ENCODE assay signal across 10 cellular contexts in the genomic region with DNA sequence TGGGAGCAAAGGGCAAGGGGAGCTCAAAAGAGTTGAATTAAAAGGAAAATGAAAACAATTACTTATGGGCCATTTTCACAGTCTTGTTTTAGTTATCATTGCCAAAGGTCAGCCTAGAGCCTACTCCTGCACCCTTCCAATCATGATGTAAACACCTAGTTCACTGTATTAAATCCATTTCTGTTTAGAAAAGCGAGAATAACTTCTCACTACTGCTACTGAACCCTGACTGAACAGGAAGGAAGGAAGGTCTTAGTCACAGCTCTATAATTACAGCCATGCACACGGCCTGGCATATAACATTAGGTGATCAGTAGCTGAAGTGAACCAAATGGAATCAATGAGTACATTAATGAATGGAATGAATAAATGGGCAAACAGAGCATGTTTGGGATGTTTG.
DNase-seq lines count a peak whose midpoint lies in the region; ATAC-seq and TF ChIP-seq lines count a peak whose summit lies in the region.
"Had no signal": no experiment of that assay in that cellular context is flagged by ENCODE, and none has a peak within 500 bp of the region (broad histone marks: within the 10 kb centered on the region; RNA-seq: fewer than 3 reads in every experiment).

No MANE protein-coding gene starts in this region.

- H3K4me1 ChIP-seq in colonic mucosa = peaks cover 11% of the 10 kb centered on the region
- no peaks in the 10 kb centered on the region for H3K4me1 ChIP-seq in mesenchymal stem cell (ENCODE audit: control insufficient read depth, insufficient read depth, low read depth, low read length)
- H3K4me1 ChIP-seq: SJCRH30, testis had no signal

- H2AK5ac ChIP-seq in mesenchymal stem cell (ENCODE audit: low read length, severe bottlenecking) = no peak overlapping the region

- no peak overlapping the region for H3K14ac ChIP-seq in mesenchymal stem cell (ENCODE audit: low read length in 2 of 2)

- WGBS in mesenchymal stem cell = 41% methylated on average over 2 of the region's 2 CpGs

- H3K27ac ChIP-seq in colonic mucosa = peak overlapping the region; percentile 62
- H3K27ac ChIP-seq in mesenchymal stem cell (ENCODE audit: low read length, poor library complexity, severe bottlenecking) = no peak overlapping the region
- H3K27ac ChIP-seq: SJCRH30, testis had no signal

- no peak overlapping the region for H3K4me3 Mint-ChIP-seq in chondrocyte (ENCODE audit: unreplicated experiment)

- no peak overlapping the region for H4K91ac ChIP-seq in mesenchymal stem cell (ENCODE audit: low read length)

- peak; percentile 76 for DNase-seq in GM12865 (ENCODE audit: low read depth)
- DNase-seq in colonic mucosa = no peak
- DNase-seq in SHP77 treated with DMSO at 0.1 percent for 48 hours (lab: John Stamatoyannopoulos, UW) = no peak
- no peak for DNase-seq in chondrocyte (ENCODE audit: low spot score)
- no peak for DNase-seq in mesenchymal stem cell
- DNase-seq in NCI-H1930 (lab: John Stamatoyannopoulos, UW) = no peak
- DNase-seq: SJCRH30, testis had no signal

- no peaks in the 10 kb centered on the region for H3K36me3 Mint-ChIP-seq in chondrocyte (ENCODE audit: low read depth)

- H3K4me1 Mint-ChIP-seq in chondrocyte (ENCODE audit: low read depth) = peaks cover 11% of the 10 kb centered on the region

- peak; percentile 77 for ATAC-seq in GM19455 (IDR thresholded peaks at IDR 0.05; ENCODE audit: unreplicated experiment)
- ATAC-seq in HG03159 (IDR thresholded peaks at IDR 0.05; ENCODE audit: unreplicated experiment) = peak; percentile 79

- TF ChIP-seq CTCF in GM12865 (IDR thresholded peaks at IDR 0.05; ENCODE audit: insufficient read depth, low read depth, low read length, missing control alignments) (no peak), colonic mucosa (IDR thresholded peaks at IDR 0.05) (no peak), chondrocyte (IDR thresholded peaks at IDR 0.05) (no peak)

- no peak overlapping the region for H2BK12ac ChIP-seq in mesenchymal stem cell (ENCODE audit: low read length in 2 of 2)

- H3K4ac ChIP-seq in mesenchymal stem cell (ENCODE audit: low read depth in 1 of 2, low read length in 2 of 2) = no peak overlapping the region

- no peak overlapping the region; the same call in 1 of the 2 replicates for H3K4me3 ChIP-seq in GM12865 (ENCODE audit: low read depth, low read length)
- H3K4me3 ChIP-seq in colonic mucosa = no peak overlapping the region
- no peak overlapping the region for H3K4me3 ChIP-seq in mesenchymal stem cell (ENCODE audit: insufficient read depth in 1 of 2, low read depth in 1 of 2, low read length in 2 of 2)
- H3K4me3 ChIP-seq: SJCRH30, testis had no signal

- H3K9me3 ChIP-seq in colonic mucosa = no peaks in the 10 kb centered on the region
- H3K9me3 ChIP-seq in mesenchymal stem cell (ENCODE audit: control insufficient read depth, low read length) = no peaks in the 10 kb centered on the region
- H3K9me3 ChIP-seq: testis had no signal

- H3K36me3 ChIP-seq in colonic mucosa (no peaks in the 10 kb centered on the region), mesenchymal stem cell (ENCODE audit: control insufficient read depth in 1 of 2, insufficient read depth in 2 of 2, low read depth in 1 of 2, low read length in 2 of 2) (no peaks in the 10 kb centered on the region)
- H3K36me3 ChIP-seq: SJCRH30 had no signal

- H4K8ac ChIP-seq in mesenchymal stem cell (ENCODE audit: low read length) = no peak overlapping the region

- no peak overlapping the region for H2BK15ac ChIP-seq in mesenchymal stem cell (ENCODE audit: low read depth, poor library complexity, severe bottlenecking)

- H3K18ac ChIP-seq in mesenchymal stem cell (ENCODE audit: low read depth in 1 of 2, low read length in 2 of 2) = no peak overlapping the region

- H3K9ac ChIP-seq in colonic mucosa (ENCODE audit: low read depth in 2 of 2, low read length in 2 of 2) (no peak overlapping the region), mesenchymal stem cell (ENCODE audit: low read length) (no peak overlapping the region)

- no peak overlapping the region for H3K27ac Mint-ChIP-seq in chondrocyte (ENCODE audit: unreplicated experiment)

- no peak overlapping the region for H3K4me2 ChIP-seq in mesenchymal stem cell (ENCODE audit: low read length, poor library complexity, severe bottlenecking)

- no peak overlapping the region for H3K23ac ChIP-seq in mesenchymal stem cell (ENCODE audit: low read length in 2 of 2)

- no peak overlapping the region for H2BK120ac ChIP-seq in mesenchymal stem cell (ENCODE audit: low read depth, low read length)

- H2BK5ac ChIP-seq in mesenchymal stem cell (ENCODE audit: low read depth, low read length, poor library complexity, severe bottlenecking) = no peak overlapping the region

- H3K27me3 Mint-ChIP-seq in chondrocyte (ENCODE audit: low read depth) = no peaks in the 10 kb centered on the region

- peaks cover 3% of the 10 kb centered on the region for H3K9me3 Mint-ChIP-seq in chondrocyte (ENCODE audit: low read depth)

- H3K27me3 ChIP-seq in colonic mucosa (no peaks in the 10 kb centered on the region), mesenchymal stem cell (ENCODE audit: control insufficient read depth in 1 of 2, insufficient read depth in 1 of 2, low read length in 2 of 2) (no peaks in the 10 kb centered on the region)
- H3K27me3 ChIP-seq: SJCRH30, testis had no signal

- H2AFZ ChIP-seq in mesenchymal stem cell (ENCODE audit: low read depth, low read length) = no peak overlapping the region

- no peaks in the 10 kb centered on the region for H3K79me1 ChIP-seq in mesenchymal stem cell (replicated peaks; ENCODE audit: low read length, poor library complexity, severe bottlenecking)

- intact Hi-C loops in colonic mucosa (cut with DNase I) = no loop called here
